Comparison of ENCODE assay signal across 21 cellular contexts in genomic region chr2:8578335-8579244, GRCh38.
DNase-seq lines count a peak whose midpoint lies in the region; ATAC-seq, FAIRE-seq and TF ChIP-seq lines count a peak whose summit lies in the region.
"Had no signal": no experiment of that assay in that cellular context is flagged by ENCODE, and none has a peak within 500 bp of the region (broad histone marks: within the 10 kb centered on the region; RNA-seq: fewer than 3 reads in every experiment).

No MANE protein-coding gene starts in this region.

- H3K4me3 ChIP-seq in BLaER1 (no peak overlapping the region), H7 (ENCODE audit: insufficient read depth, low read depth, low read length) (no peak overlapping the region), GM12878 (no peak overlapping the region), neuronal stem cell (ENCODE audit: low read length in 2 of 2) (no peak overlapping the region), Caco-2 (ENCODE audit: low read depth, low read length) (no peak overlapping the region), HAP-1 (no peak overlapping the region)
- H3K4me3 ChIP-seq: breast epithelium, gastrocnemius medialis, left ventricle myocardium inferior had no signal

- no peak overlapping the region for H3K4me3 Mint-ChIP-seq in Caco-2 (ENCODE audit: unreplicated experiment)
- H3K4me3 Mint-ChIP-seq: stimulated activated naive CD8-positive, alpha-beta T cell treated with anti-CD3 and anti-CD28 coated beads, Interleukin-15, Interleukin-2, amounts not matched to agents 100 ng/mL and 50 ng/mL, for 24 hours; T-helper 17 cell; WTC11 had no signal

- H3K27me3 ChIP-seq in BLaER1 (no peaks in the 10 kb centered on the region), H7 (ENCODE audit: control insufficient read depth, insufficient read depth, low read length) (no peaks in the 10 kb centered on the region; the same call in 1 of the 2 replicates), GM12878 (replicated peaks in 1 of 2; ENCODE audit: control insufficient read depth in 2 of 2, insufficient read depth in 2 of 2, low read length in 1 of 2) (no peaks in the 10 kb centered on the region), neuronal stem cell (ENCODE audit: control insufficient read depth in 3 of 3, insufficient read depth in 3 of 3, low read depth in 1 of 3, low read length in 3 of 3) (peaks cover 0 to 15% (median 8%) of the 10 kb centered on the region in 3 experiments), Caco-2 (replicated peaks; ENCODE audit: control insufficient read depth, insufficient read depth, low read length) (no peaks in the 10 kb centered on the region), HAP-1 (ENCODE audit: low read depth) (no peaks in the 10 kb centered on the region)
- H3K27me3 ChIP-seq: breast epithelium, gastrocnemius medialis had no signal

- no TSS peak for BruUV-seq in GM12878 (replicated peaks; lab: Mats Ljungman, UMichigan)
- no TSS peak for BruUV-seq in Caco-2 (replicated peaks; lab: Mats Ljungman, UMichigan)

- H2AK5ac ChIP-seq in neuronal stem cell (ENCODE audit: low read depth, low read length): peak overlapping the region; percentile 36

- POLR2A ChIA-PET in GM12878 (lab: Charles Lee) (no interaction called here), Caco-2 (lab: Charles Lee) (interaction anchor here (0.8 kb wide), 1 partner anchor 103 kb away, joined by 4 read pairs; the partner anchor contains the start of gene ID2)

- TF ChIP-seq RAD21 in GM12878 (IDR thresholded peaks at IDR 0.05; ENCODE audit: insufficient read depth, low read depth, low read length): no peak

- no peak overlapping the region for H4K8ac ChIP-seq in neuronal stem cell (ENCODE audit: low read depth, low read length)

- H3K36me3 ChIP-seq in BLaER1 (no peaks in the 10 kb centered on the region), H7 (replicated peaks; ENCODE audit: control insufficient read depth, insufficient read depth, low read length) (no peaks in the 10 kb centered on the region), GM12878 (ENCODE audit: control insufficient read depth in 2 of 2, insufficient read depth in 2 of 2, low read length in 1 of 2) (no peaks in the 10 kb centered on the region), neuronal stem cell (replicated peaks in 1 of 2; ENCODE audit: control insufficient read depth in 2 of 2, insufficient read depth in 2 of 2, low read length in 2 of 2) (no peaks in the 10 kb centered on the region), Caco-2 (ENCODE audit: control insufficient read depth, insufficient read depth, low read length) (no peaks in the 10 kb centered on the region), HAP-1 (replicated peaks) (no peaks in the 10 kb centered on the region)
- H3K36me3 ChIP-seq: breast epithelium, gastrocnemius medialis, left ventricle myocardium inferior had no signal

- H3K27ac ChIP-seq in BLaER1 (peak overlapping the region; percentile 86), GM12878 (ENCODE audit: control insufficient read depth, insufficient read depth) (no peak overlapping the region), neuronal stem cell (replicated peaks; ENCODE audit: low read length) (no peak overlapping the region)
- H3K27ac ChIP-seq: breast epithelium, epithelial cell of prostate, gastrocnemius medialis, left ventricle myocardium inferior had no signal

- TF ChIP-seq EP300 in GM12878 (IDR thresholded peaks at IDR 0.05; ENCODE audit: borderline replicate concordance in 1 of 2, control insufficient read depth in 1 of 2, low read depth in 2 of 2, low read length in 2 of 2): no peak

- TF ChIP-seq POLR2A in GM12878 (IDR thresholded peaks at IDR 0.05; ENCODE audit: low read depth, low read length): no peak

- H3K4me1 ChIP-seq in BLaER1 (peaks cover 98% of the 10 kb centered on the region), GM12878 (ENCODE audit: control insufficient read depth, insufficient read depth, low read length) (peaks cover 39% of the 10 kb centered on the region), neuronal stem cell (ENCODE audit: control insufficient read depth in 2 of 2, insufficient read depth in 1 of 2, low read depth in 1 of 2, low read length in 2 of 2) (peaks cover 0 to 18% of the 10 kb centered on the region in 2 donors), Caco-2 (peaks cover 21% of the 10 kb centered on the region), HAP-1 (peaks cover 6% of the 10 kb centered on the region)
- H3K4me1 ChIP-seq: breast epithelium had no signal

- peak overlapping the region; percentile 61 for H3K9ac ChIP-seq in BLaER1
- H3K9ac ChIP-seq in GM12878 (ENCODE audit: control insufficient read depth, insufficient read depth, low read length): no peak overlapping the region
- no peak overlapping the region for H3K9ac ChIP-seq in neuronal stem cell (ENCODE audit: low read depth, low read length, poor library complexity)

- H4K20me1 ChIP-seq in BLaER1: no peaks in the 10 kb centered on the region
- no peaks in the 10 kb centered on the region for H4K20me1 ChIP-seq in GM12878 (ENCODE audit: control insufficient read depth, insufficient read depth)

- H2BK12ac ChIP-seq in neuronal stem cell (ENCODE audit: low read length): no peak overlapping the region

- no peaks in the 10 kb centered on the region for H3K36me3 Mint-ChIP-seq in Caco-2 (ENCODE audit: insufficient read depth, unreplicated experiment)
- H3K36me3 Mint-ChIP-seq: WTC11 had no signal

- H2BK120ac ChIP-seq in neuronal stem cell (ENCODE audit: low read depth, low read length): no peak overlapping the region

- H3K27ac Mint-ChIP-seq in Caco-2 (ENCODE audit: unreplicated experiment): no peak overlapping the region
- H3K27ac Mint-ChIP-seq: WTC11 had no signal

- TF ChIP-seq CTCF in GM12878 (IDR thresholded peaks at IDR 0.05 in 2 of 3, conservative IDR thresholded peaks at IDR 0.05 in 1 of 3; ENCODE audit: control insufficient read depth in 2 of 3, extremely low read depth in 1 of 3, insufficient read depth in 1 of 3, low read depth in 3 of 3, low read length in 3 of 3) (no peak), Caco-2 (IDR thresholded peaks at IDR 0.05; ENCODE audit: insufficient read depth in 1 of 2, low read depth in 1 of 2, low read length in 1 of 2, severe bottlenecking in 1 of 2, unreplicated experiment in 1 of 2) (no peak)

- peak overlapping the region; percentile 66 for H2BK5ac ChIP-seq in neuronal stem cell (ENCODE audit: low read length)

- H3K4me1 Mint-ChIP-seq in Caco-2 (ENCODE audit: low read depth, unreplicated experiment): peaks cover 32% of the 10 kb centered on the region

- WGBS in GM12878 (ENCODE audit: insufficient coverage, insufficient replicate concordance, low lambda C conversion rate, missing lambda C conversion rate): 42% methylated on average over 19 of the region's 19 CpGs
- WGBS in neuronal stem cell (ENCODE audit: extremely low coverage in 2 of 2, insufficient read length in 2 of 2, insufficient replicate concordance in 1 of 2), 2 donors: no CpG with 5 or more reads among the region's 19 CpGs

- H3K79me2 ChIP-seq in GM12878 (ENCODE audit: control insufficient read depth, insufficient read depth, low read length): no peaks in the 10 kb centered on the region

- no peak overlapping the region for H2BK15ac ChIP-seq in neuronal stem cell (ENCODE audit: low read length)

- H3K27me3 Mint-ChIP-seq in Caco-2 (ENCODE audit: insufficient read depth, unreplicated experiment): no peaks in the 10 kb centered on the region
- H3K27me3 Mint-ChIP-seq: activated T-helper 17 cell treated with anti-CD3 and anti-CD28 coated beads, Interleukin-2, amount 50 U/mL, for 72 hours had no signal

- no peak overlapping the region for H3K4ac ChIP-seq in neuronal stem cell (ENCODE audit: low read length)

- no peaks in the 10 kb centered on the region for H3K79me1 ChIP-seq in neuronal stem cell (ENCODE audit: low read depth, low read length)

- H3K14ac ChIP-seq in neuronal stem cell (ENCODE audit: low read length): peak overlapping the region; percentile 22

- DNase-seq in H7 (peak; percentile 21), GM12878 (ENCODE audit: low read depth, low spot score) (no peak), neuronal stem cell (ENCODE audit: low spot score) (no peak), NCI-H2227 (lab: John Stamatoyannopoulos, UW; ENCODE audit: unreplicated experiment) (no peak), Caco-2 (no peak), HAP-1 (ENCODE audit: low spot score in 2 of 2) (no peak)
- DNase-seq: COR-L47, gastrocnemius medialis, GF-D8, left ventricle myocardium inferior, NCI-H1694 treated with DMSO at 0.1 percent for 48 hours, SIG-M5, T-helper 17 cell had no signal

- H3K18ac ChIP-seq in neuronal stem cell (ENCODE audit: low read length): peak overlapping the region; percentile 46

- H3K9me3 Mint-ChIP-seq in Caco-2 (ENCODE audit: unreplicated experiment): no peaks in the 10 kb centered on the region
- H3K9me3 Mint-ChIP-seq: activated T-helper 17 cell treated with anti-CD3 and anti-CD28 coated beads, Interleukin-2, amount 50 U/mL, for 72 hours; stimulated activated naive CD8-positive, alpha-beta T cell treated with anti-CD3 and anti-CD28 coated beads, Interleukin-15, Interleukin-2, amounts not matched to agents 100 ng/mL and 50 ng/mL, for 24 hours; WTC11 had no signal

- FAIRE-seq in GM12878 (lab: Jason Lieb, UNC): no peak
- FAIRE-seq: GM12891 had no signal

- H3K4me2 ChIP-seq in BLaER1: peak overlapping the region; percentile 97
- H3K4me2 ChIP-seq in GM12878 (ENCODE audit: control insufficient read depth, insufficient read depth): no peak overlapping the region
- no peak overlapping the region for H3K4me2 ChIP-seq in neuronal stem cell (ENCODE audit: insufficient read depth, low read length, poor library complexity, severe bottlenecking)

- intact Hi-C loops in GM12878 (cut with micrococcal nuclease; ENCODE audit: unreplicated experiment): loop anchor here (5.0 kb wide), 1 partner anchor 51 kb away; no protein-coding TSS in a partner anchor
- intact Hi-C loops in Caco-2 (cut with micrococcal nuclease; ENCODE audit: unreplicated experiment): no loop called here

- in situ Hi-C loops in GM12878 (cut with MboI): no loop called here
- in situ Hi-C loops in HAP-1 (cut with MboI; ENCODE audit: low sequenced_read_pairs): no loop called here

- CTCF ChIA-PET in GM12878 (lab: Yijun Ruan, JAX): interaction anchor here (1.0 kb wide), 1 partner anchor 93 kb away, joined by 3 read pairs; no protein-coding TSS in a partner anchor
- CTCF ChIA-PET in Caco-2 (lab: Charles Lee): no interaction called here

- no peak overlapping the region for H2AFZ ChIP-seq in GM12878 (ENCODE audit: control insufficient read depth, low read depth, low read length)
- no peak overlapping the region for H2AFZ ChIP-seq in neuronal stem cell (ENCODE audit: low read length)

- H4K91ac ChIP-seq in neuronal stem cell (ENCODE audit: low read depth, low read length, poor library complexity): no peak overlapping the region

- no peak for ATAC-seq in GM12878
- ATAC-seq: activated T-helper 17 cell treated with anti-CD3 and anti-CD28 coated beads, Interleukin-2, amount 50 U/mL, for 72 hours; gastrocnemius medialis; sciatic nerve; T-helper 17 cell; WTC11 had no signal

- H3K9me3 ChIP-seq in BLaER1: no peaks in the 10 kb centered on the region
- no peaks in the 10 kb centered on the region for H3K9me3 ChIP-seq in GM12878 (replicated peaks; ENCODE audit: control insufficient read depth, insufficient read depth, low read length)
- H3K9me3 ChIP-seq in neuronal stem cell (replicated peaks in 1 of 2; ENCODE audit: control insufficient read depth in 2 of 2, insufficient read depth in 1 of 2, low read depth in 1 of 2, low read length in 2 of 2): no peaks in the 10 kb centered on the region
- no peaks in the 10 kb centered on the region for H3K9me3 ChIP-seq in Caco-2
- no peaks in the 10 kb centered on the region for H3K9me3 ChIP-seq in HAP-1
- H3K9me3 ChIP-seq: breast epithelium, gastrocnemius medialis, left ventricle myocardium inferior had no signal

- H3K23ac ChIP-seq in neuronal stem cell (ENCODE audit: low read depth, low read length, poor library complexity): no peak overlapping the region

- SMC1A ChIA-PET in GM12878 (lab: Charles Lee; ENCODE audit: uncharacterized antibody, unreplicated experiment): interaction anchor here (1.1 to 2.3 kb wide), 3 partner anchors 29 to 103 kb away, joined by 3 to 15 read pairs (median 3); partner anchors contain the start of gene ID2

- RAD21 ChIA-PET in GM12878 (lab: Charles Lee; ENCODE audit: unreplicated experiment): interaction anchor here (1.4 to 8.9 kb wide), 2 partner anchors 19 to 102 kb away, joined by 3 to 76 read pairs; partner anchors contain the start of gene ID2
